In the genomic region with DNA sequence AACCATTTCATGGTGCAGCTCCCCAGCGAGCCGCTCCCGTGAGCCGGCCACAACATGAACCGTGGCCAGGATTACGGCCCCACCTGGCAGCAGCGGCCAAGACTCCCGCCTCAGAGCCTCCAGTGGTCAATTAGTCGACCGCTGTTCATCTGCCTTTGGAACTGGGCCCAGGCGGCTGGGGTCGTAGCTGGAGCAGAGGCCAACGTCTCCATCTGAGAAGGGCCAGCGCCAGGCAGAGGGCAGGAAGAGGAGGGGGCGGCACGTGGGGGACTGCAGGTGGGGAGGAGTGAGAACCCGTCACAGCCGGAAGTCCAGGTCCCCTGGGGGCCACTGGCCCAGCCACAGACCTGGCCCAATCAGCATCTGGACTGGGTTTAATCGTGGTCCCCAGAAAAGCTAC, we compare ENCODE assay signal across 22 cellular contexts.
DNase-seq lines count a peak whose midpoint lies in the region; ATAC-seq, FAIRE-seq and TF ChIP-seq lines count a peak whose summit lies in the region.
"Had no signal": no experiment of that assay in that cellular context is flagged by ENCODE, and none has a peak within 500 bp of the region (broad histone marks: within the 10 kb centered on the region; RNA-seq: fewer than 3 reads in every experiment).

No MANE protein-coding gene starts in this region.

- WGBS in neuronal stem cell (ENCODE audit: extremely low coverage in 2 of 2, insufficient read length in 2 of 2, insufficient replicate concordance in 1 of 2), 2 donors = no CpG with 5 or more reads among the region's 19 CpGs

- H3K27ac ChIP-seq in right atrium auricular region (no peak overlapping the region), BLaER1 (no peak overlapping the region), neuronal stem cell (replicated peaks; ENCODE audit: low read length) (no peak overlapping the region), gastrocnemius medialis (no peak overlapping the region)

- H4K91ac ChIP-seq in neuronal stem cell (ENCODE audit: low read depth, low read length, poor library complexity) = no peak overlapping the region

- no peak overlapping the region for H2AK5ac ChIP-seq in neuronal stem cell (ENCODE audit: low read depth, low read length)

- no peak for TF ChIP-seq POLR2A in gastrocnemius medialis (IDR thresholded peaks at IDR 0.05)

- no peak overlapping the region for H2BK12ac ChIP-seq in neuronal stem cell (ENCODE audit: low read length)

- DNase-seq in Right ventricle myocardium inferior (ENCODE audit: missing footprints) (peak; percentile 41), right atrium auricular region (ENCODE audit: low spot score) (no peak), HTR-8/SVneo (ENCODE audit: insufficient read length, low spot score) (no peak), neuronal stem cell (ENCODE audit: low spot score) (no peak), gastrocnemius medialis (no peak), RCC 7860 (ENCODE audit: low spot score) (no peak)
- DNase-seq: 8988T; C1 segment of cervical spinal cord; Caco-2; CD4-positive, CD25-positive, alpha-beta regulatory T cell; CD8-positive, alpha-beta memory T cell; DMS153; DMS79; GDM1; HFFc6 had no signal

- H3K4me2 ChIP-seq in BLaER1 (peak overlapping the region; percentile 87), neuronal stem cell (ENCODE audit: insufficient read depth, low read length, poor library complexity, severe bottlenecking) (no peak overlapping the region)
- H3K4me2 ChIP-seq: GM23338 had no signal

- intact Hi-C loops in Right ventricle myocardium inferior (cut with DNase I) = no loop called here
- intact Hi-C loops in gastrocnemius medialis (cut with DNase I; ENCODE audit: low total_unique reads) = no loop called here

- peaks cover 2% of the 10 kb centered on the region for H3K79me1 ChIP-seq in neuronal stem cell (ENCODE audit: low read depth, low read length)

- no peak for ATAC-seq in Right ventricle myocardium inferior
- no peak for ATAC-seq in gastrocnemius medialis
- ATAC-seq: GM23338, HCT116 had no signal

- H3K9me3 ChIP-seq in right atrium auricular region (no peaks in the 10 kb centered on the region), BLaER1 (no peaks in the 10 kb centered on the region), neuronal stem cell (replicated peaks in 1 of 2; ENCODE audit: control insufficient read depth in 2 of 2, insufficient read depth in 1 of 2, low read depth in 1 of 2, low read length in 2 of 2) (no peaks in the 10 kb centered on the region), gastrocnemius medialis (no peaks in the 10 kb centered on the region)

- peak overlapping the region; percentile 43 for H4K8ac ChIP-seq in neuronal stem cell (ENCODE audit: low read depth, low read length)

- TF ChIP-seq CTCF in right atrium auricular region (IDR thresholded peaks at IDR 0.05) (no peak), gastrocnemius medialis (IDR thresholded peaks at IDR 0.05 in 4 of 5, conservative IDR thresholded peaks at IDR 0.05 in 1 of 5) (no peak)

- H2BK5ac ChIP-seq in neuronal stem cell (ENCODE audit: low read length) = no peak overlapping the region

- peak overlapping the region; percentile 41 for H3K18ac ChIP-seq in neuronal stem cell (ENCODE audit: low read length)

- H3K27me3 ChIP-seq in right atrium auricular region (no peaks in the 10 kb centered on the region), BLaER1 (no peaks in the 10 kb centered on the region), neuronal stem cell (ENCODE audit: control insufficient read depth in 3 of 3, insufficient read depth in 3 of 3, low read depth in 1 of 3, low read length in 3 of 3) (no peaks in the 10 kb centered on the region), gastrocnemius medialis (peaks cover 0 to 4% (median 3%) of the 10 kb centered on the region in 3 donors)

- FAIRE-seq in HTR-8/SVneo (lab: Jason Lieb, UNC) = peak; percentile 33
- no peak for FAIRE-seq in RCC 7860 (lab: Jason Lieb, UNC)
- FAIRE-seq: D721Med, GM12892, GM18507, H54 had no signal

- no peak overlapping the region for H3K9ac ChIP-seq in BLaER1
- no peak overlapping the region for H3K9ac ChIP-seq in neuronal stem cell (ENCODE audit: low read depth, low read length, poor library complexity)

- H3K4me1 ChIP-seq in right atrium auricular region (no peaks in the 10 kb centered on the region), BLaER1 (peaks cover 63% of the 10 kb centered on the region), neuronal stem cell (ENCODE audit: control insufficient read depth in 2 of 2, insufficient read depth in 1 of 2, low read depth in 1 of 2, low read length in 2 of 2) (peaks cover 0 to 2% of the 10 kb centered on the region in 2 donors), gastrocnemius medialis (no peaks in the 10 kb centered on the region)
- H3K4me1 ChIP-seq: Caco-2 had no signal

- no peaks in the 10 kb centered on the region for H3K36me3 ChIP-seq in right atrium auricular region
- H3K36me3 ChIP-seq in BLaER1 = no peaks in the 10 kb centered on the region
- no peaks in the 10 kb centered on the region for H3K36me3 ChIP-seq in neuronal stem cell (replicated peaks in 1 of 2; ENCODE audit: control insufficient read depth in 2 of 2, insufficient read depth in 2 of 2, low read length in 2 of 2)
- no peaks in the 10 kb centered on the region for H3K36me3 ChIP-seq in gastrocnemius medialis

- H4K20me1 ChIP-seq in BLaER1 = peaks cover 8% of the 10 kb centered on the region

- H3K4ac ChIP-seq in neuronal stem cell (ENCODE audit: low read length) = peak overlapping the region; percentile 23

- no peak overlapping the region for H3K4me3 ChIP-seq in right atrium auricular region
- H3K4me3 ChIP-seq in BLaER1 = no peak overlapping the region
- H3K4me3 ChIP-seq in neuronal stem cell (ENCODE audit: low read length in 2 of 2) = no peak overlapping the region
- H3K4me3 ChIP-seq in gastrocnemius medialis = no peak overlapping the region
- H3K4me3 ChIP-seq: GM23338 had no signal

- peak overlapping the region; percentile 55 for H3K23ac ChIP-seq in neuronal stem cell (ENCODE audit: low read depth, low read length, poor library complexity)

- in situ Hi-C loops in gastrocnemius medialis (cut with MboI; ENCODE audit: low sequenced_read_pairs in 4 of 4) = loop anchor here in 1 of 4 donors (25.0 kb wide), 1 partner anchor 1669 kb away; no protein-coding TSS in a partner anchor

- H2BK120ac ChIP-seq in neuronal stem cell (ENCODE audit: low read depth, low read length) = no peak overlapping the region

- H2BK15ac ChIP-seq in neuronal stem cell (ENCODE audit: low read length) = no peak overlapping the region

- H2AFZ ChIP-seq in neuronal stem cell (ENCODE audit: low read length) = no peak overlapping the region
- H2AFZ ChIP-seq: GM23338 had no signal

- no peak overlapping the region for H3K14ac ChIP-seq in neuronal stem cell (ENCODE audit: low read length)
